In the genomic region with DNA sequence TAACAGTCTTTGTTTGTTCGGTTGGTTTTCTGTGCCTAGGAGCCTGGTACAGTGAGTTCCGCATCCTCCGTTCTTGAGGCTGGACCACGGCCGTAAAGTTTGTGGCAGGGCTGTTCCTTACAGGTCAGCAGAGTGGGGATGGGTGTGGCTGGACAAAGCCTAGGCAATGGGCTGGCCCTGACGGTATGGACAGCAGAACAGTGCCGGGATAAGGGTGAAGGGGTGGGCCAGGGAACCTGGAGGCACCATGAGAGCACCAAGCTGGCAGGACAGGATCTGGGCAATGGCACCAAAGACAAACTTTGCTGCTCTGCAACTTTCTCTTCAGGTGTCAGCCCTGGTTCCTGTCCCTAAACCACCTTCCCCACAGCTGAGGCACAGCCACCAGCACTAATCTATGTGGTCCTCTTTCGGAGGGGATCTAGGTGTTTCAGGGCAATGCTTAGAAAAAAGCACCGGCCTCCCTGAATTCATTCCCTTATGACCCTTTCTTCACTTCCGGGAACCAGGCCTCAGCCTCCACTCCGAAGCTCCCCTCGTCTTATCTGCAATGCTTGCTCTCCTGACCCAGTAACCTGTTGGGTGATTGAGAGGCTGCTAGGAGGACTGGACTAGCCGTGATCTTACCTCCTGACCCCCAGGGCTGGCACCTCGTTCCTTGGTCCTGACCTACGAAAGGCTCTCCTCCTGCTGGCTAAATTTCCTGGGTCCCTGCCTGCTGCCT, we compare ENCODE assay signal across 16 cellular contexts. TPM values are rescaled to one million over a fixed set of nuclear protein-coding genes. Genes with fewer than 3 reads are reported as not detected.
DNase-seq lines count a peak whose midpoint lies in the region; ATAC-seq lines count a peak whose summit lies in the region.
"Had no signal": no experiment of that assay in that cellular context is flagged by ENCODE, and none has a peak within 500 bp of the region (broad histone marks: within the 10 kb centered on the region; RNA-seq: fewer than 3 reads in every experiment).

No MANE protein-coding gene starts in this region.

- H3K4me3 Mint-ChIP-seq in T-helper 17 cell (no peak overlapping the region), memory B cell (no peak overlapping the region)
- H3K4me3 Mint-ChIP-seq: B cell; CD8-positive, alpha-beta memory T cell had no signal

- ATAC-seq in Right ventricle myocardium superior (ENCODE audit: poor library complexity) (no peak), T-helper 17 cell (no peak), memory B cell (ENCODE audit: low read depth) (no peak), GM21529 (IDR thresholded peaks at IDR 0.05; ENCODE audit: unreplicated experiment) (no peak)
- ATAC-seq: PC-3 had no signal

- H3K27ac Mint-ChIP-seq in T-helper 17 cell (peak overlapping the region; percentile 88), memory B cell (peak overlapping the region; percentile 70)
- H3K27ac Mint-ChIP-seq: B cell had no signal

- no peaks in the 10 kb centered on the region for H3K9me3 ChIP-seq in T-helper 17 cell (ENCODE audit: control insufficient read depth, low read length, poor library complexity, severe bottlenecking)
- H3K9me3 ChIP-seq: HAP-1 had no signal

- no peaks in the 10 kb centered on the region for H3K9me3 Mint-ChIP-seq in memory B cell

- peaks cover 13% of the 10 kb centered on the region for H3K36me3 Mint-ChIP-seq in T-helper 17 cell (ENCODE audit: low read depth)
- H3K36me3 Mint-ChIP-seq in memory B cell = peaks cover 43% of the 10 kb centered on the region

- H3K4me1 Mint-ChIP-seq in T-helper 17 cell (peaks cover 12% of the 10 kb centered on the region), memory B cell (peaks cover 14% of the 10 kb centered on the region)
- H3K4me1 Mint-ChIP-seq: B cell had no signal

- DNase-seq in cardiac septum (ENCODE audit: low spot score) = peak; percentile 58
- DNase-seq in Right ventricle myocardium superior = no peak
- no peak for DNase-seq in T-helper 17 cell
- DNase-seq in memory B cell (ENCODE audit: low spot score in 2 of 2) = no peak
- DNase-seq in RKO (ENCODE audit: low spot score) = no peak
- DNase-seq in NCI-H2107 treated with DMSO at 0.1 percent for 48 hours (lab: John Stamatoyannopoulos, UW; ENCODE audit: unreplicated experiment) = no peak
- DNase-seq: CD8-positive, alpha-beta memory T cell; DND-41; NCI-H187 treated with DMSO at 0.1 percent for 48 hours; PC-3 had no signal

- H3K27me3 Mint-ChIP-seq in T-helper 17 cell (no peaks in the 10 kb centered on the region), memory B cell (no peaks in the 10 kb centered on the region)
- H3K27me3 Mint-ChIP-seq: B cell, IgD-negative memory B cell had no signal

- intact Hi-C loops in cardiac septum (cut with DNase I) = loop anchor here (2.0 kb wide), 1 partner anchor 266 kb away; no protein-coding TSS in a partner anchor
- intact Hi-C loops in Right ventricle myocardium superior (cut with DNase I) = loop anchor here (10.0 kb wide), 1 partner anchor 134 kb away; a partner anchor contains a TSS

RNA-seq across cellular contexts. Expression of a gene that starts 54.4 kb away (rescaled TPM):
- total RNA-seq in cardiac septum (2.2 TPM), Right ventricle myocardium superior (0.65 TPM), T-helper 17 cell (10 to 100 TPM; 29.3 to 35.7 TPM)
- total RNA-seq: HT-29, LHCN-M2, PC-3 had no signal
